ENCODE assay signal across 13 cellular contexts in genomic region chr9:105246656-105247162, GRCh38. TPM values are rescaled to one million over a fixed set of nuclear protein-coding genes. Genes with fewer than 3 reads are reported as not detected.
A peak's percentile ranks its signal among the peaks of the same experiment; 100 is the strongest.
DNase-seq lines count a peak whose midpoint lies in the region; ATAC-seq and TF ChIP-seq lines count a peak whose summit lies in the region.
"Had no signal": no experiment of that assay in that cellular context is flagged by ENCODE, and none has a peak within 500 bp of the region (broad histone marks: within the 10 kb centered on the region; RNA-seq: fewer than 3 reads in every experiment).

No MANE protein-coding gene starts in this region.

- intact Hi-C loops in esophagus squamous epithelium (cut with DNase I) = loop anchor here (10.0 kb wide), 1 partner anchor 168 kb away; no protein-coding TSS in a partner anchor

- peaks cover 69% of the 10 kb centered on the region for H3K79me2 ChIP-seq in MM.1S (ENCODE audit: low read length)

- H3K4me3 ChIP-seq in AG10803 (ENCODE audit: low read length) = peak overlapping the region; percentile 21
- H3K4me3 ChIP-seq in MM.1S (ENCODE audit: low read length) = peak overlapping the region; percentile 92
- peak overlapping the region in 1 of 4 donors; percentile 82 for H3K4me3 ChIP-seq in esophagus squamous epithelium

- H3K36me3 ChIP-seq in MM.1S (replicated peaks; ENCODE audit: insufficient read depth, low read length) (no peaks in the 10 kb centered on the region), esophagus squamous epithelium (no peaks in the 10 kb centered on the region)
- H3K36me3 ChIP-seq: HAP-1, SJCRH30 had no signal

- no peak for TF ChIP-seq CTCF in AG10803 (conservative IDR thresholded peaks at IDR 0.05; ENCODE audit: low read length)
- no peak for TF ChIP-seq CTCF in MM.1S (IDR thresholded peaks at IDR 0.05; ENCODE audit: low read length)
- no peak for TF ChIP-seq CTCF in mesothelial cell of epicardium (IDR thresholded peaks at IDR 0.05; ENCODE audit: unreplicated experiment)
- TF ChIP-seq CTCF in esophagus squamous epithelium (IDR thresholded peaks at IDR 0.05) = no peak

- no peaks in the 10 kb centered on the region for H3K9me2 ChIP-seq in MM.1S (replicated peaks; ENCODE audit: insufficient read depth, low read length)

- H3K9me3 Mint-ChIP-seq in mesothelial cell of epicardium = no peaks in the 10 kb centered on the region
- H3K9me3 Mint-ChIP-seq: stimulated activated naive CD8-positive, alpha-beta T cell treated with anti-CD3 and anti-CD28 coated beads, Interleukin-15, amount 100 ng/mL, for 72 hours had no signal

- WGBS in esophagus squamous epithelium, 2 donors = 23 to 47% methylated on average over 5 of the region's 5 CpGs

- H3K27ac Mint-ChIP-seq in mesothelial cell of epicardium = peak overlapping the region; percentile 95
- H3K27ac Mint-ChIP-seq: stimulated activated naive CD8-positive, alpha-beta T cell treated with anti-CD3 and anti-CD28 coated beads, Interleukin-15, amount 100 ng/mL, for 72 hours had no signal

- peak overlapping the region; percentile 77 for H3K4me2 ChIP-seq in MM.1S (ENCODE audit: low read depth, low read length)

- DNase-seq in AG10803 (ENCODE audit: low read depth) = no peak
- DNase-seq in MM.1S = peak; percentile 43
- DNase-seq in cerebellum (ENCODE audit: low spot score) = peak; percentile 10
- no peak for DNase-seq in mesothelial cell of epicardium (ENCODE audit: low spot score in 2 of 2, unreplicated experiment in 2 of 2)
- no peak for DNase-seq in esophagus squamous epithelium (lab: John Stamatoyannopoulos, UW)
- DNase-seq in germinal center (ENCODE audit: low spot score) = no peak
- DNase-seq: cortex of kidney; NCI-H1930; SJCRH30; stimulated activated naive CD8-positive, alpha-beta T cell treated with anti-CD3 and anti-CD28 coated beads, Interleukin-15, amount 100 ng/mL, for 72 hours had no signal

- peak overlapping the region; percentile 98 for H3K27ac ChIP-seq in MM.1S (ENCODE audit: low read length)
- H3K27ac ChIP-seq in esophagus squamous epithelium = peak overlapping the region in 1 of 4 donors; percentile 92
- H3K27ac ChIP-seq: SJCRH30 had no signal

- H3K4me3 Mint-ChIP-seq in mesothelial cell of epicardium = peak overlapping the region; percentile 91

- H4K20me1 ChIP-seq in MM.1S (ENCODE audit: insufficient read depth, low read length) = no peaks in the 10 kb centered on the region

- H2AFZ ChIP-seq in MM.1S (ENCODE audit: low read length) = no peak overlapping the region

- no peak for TF ChIP-seq POLR2A in esophagus squamous epithelium (IDR thresholded peaks at IDR 0.05)

- H3K27me3 Mint-ChIP-seq in mesothelial cell of epicardium (ENCODE audit: low read depth) = no peaks in the 10 kb centered on the region

- H3K9ac ChIP-seq in MM.1S (ENCODE audit: low read length) = peak overlapping the region; percentile 99

- peaks cover 41% of the 10 kb centered on the region for H3K4me1 ChIP-seq in MM.1S (ENCODE audit: low read length)
- H3K4me1 ChIP-seq in esophagus squamous epithelium = peaks cover 3 to 48% (median 3%) of the 10 kb centered on the region in 3 donors

- ATAC-seq in HG02970 (IDR thresholded peaks at IDR 0.05; ENCODE audit: low FRiP score, unreplicated experiment) = no peak
- no peak for ATAC-seq in GM21717 (IDR thresholded peaks at IDR 0.05; ENCODE audit: unreplicated experiment)
- ATAC-seq: stimulated activated naive CD8-positive, alpha-beta T cell treated with anti-CD3 and anti-CD28 coated beads, Interleukin-15, amount 100 ng/mL, for 72 hours had no signal

- peaks cover 65% of the 10 kb centered on the region for H3K4me1 Mint-ChIP-seq in mesothelial cell of epicardium

- H3K27me3 ChIP-seq in MM.1S (replicated peaks; ENCODE audit: insufficient read depth, low read length) (no peaks in the 10 kb centered on the region), esophagus squamous epithelium (no peaks in the 10 kb centered on the region)
- H3K27me3 ChIP-seq: SJCRH30 had no signal

- H3F3A ChIP-seq in MM.1S (ENCODE audit: insufficient read depth, low read length) = peaks cover 43% of the 10 kb centered on the region

- H3K36me3 Mint-ChIP-seq in mesothelial cell of epicardium = no peaks in the 10 kb centered on the region

- H3K9me3 ChIP-seq in MM.1S (replicated peaks; ENCODE audit: insufficient read depth, low read length) = no peaks in the 10 kb centered on the region
- H3K9me3 ChIP-seq in esophagus squamous epithelium = no peaks in the 10 kb centered on the region
- H3K9me3 ChIP-seq: HAP-1, SJCRH30 had no signal

RNA-seq across cellular contexts. Expression of gene SLC44A1, which starts 2.3 kb away (rescaled TPM):
- total RNA-seq in cerebellum (24.2 TPM), mesothelial cell of epicardium (47.5 to 49.0 TPM (median 48.5 TPM) in 3 replicates), esophagus squamous epithelium (10 to 100 TPM; 19.9 to 52.9 (median 37.8) TPM)

Comparison
In these comparisons a context has a peak if more than half of its experiments do, and no peak if none do; other contexts are left out.
1. DNase-seq: peak in MM.1S (single experiment) and cerebellum (single experiment); none in AG10803 (single experiment), mesothelial cell of epicardium (0 of 2), esophagus squamous epithelium (single experiment) and germinal center (single experiment).